Comparison of ENCODE assay signal across 28 cellular contexts in genomic region chr4:13496605-13497004, GRCh38. TPM values are rescaled to one million over a fixed set of nuclear protein-coding genes. Genes with fewer than 3 reads are reported as not detected.
"Had no signal": no experiment of that assay in that cellular context is flagged by ENCODE, and none has a peak within 500 bp of the region (broad histone marks: within the 10 kb centered on the region; RNA-seq: fewer than 3 reads in every experiment).

No MANE protein-coding gene starts in this region.

- H3K4me3 ChIP-seq: ascending aorta, body of pancreas, coronary artery, SK-N-MC had no signal

- H3K27ac ChIP-seq: ascending aorta, body of pancreas, coronary artery, SK-N-MC had no signal

- H3K9me3 ChIP-seq: ascending aorta, body of pancreas had no signal

- DNase-seq: activated CD4-positive, alpha-beta T cell treated with anti-CD3 and anti-CD28 coated beads for 48 hours; activated CD4-positive, alpha-beta T cell treated with anti-CD3 and anti-CD28 coated beads, Interleukin-2, amount 50 U/mL, for 4 hours; activated CD4-positive, CD25-positive, alpha-beta regulatory T cell treated with anti-CD3 and anti-CD28 coated beads, Interleukin-2, amount 50 U/mL, for 72 hours; activated CD8-positive, alpha-beta memory T cell treated with anti-CD3 and anti-CD28 coated beads, Interleukin-2, amount 10 ng/mL, durations not matched to agents 7 days and 5 days; activated effector memory CD4-positive, alpha-beta T cell treated with anti-CD3 and anti-CD28 coated beads, Interleukin-2, amount 50 U/mL, for 16 hours; activated naive CD4-positive, alpha-beta T cell treated with Interleukin-2 at 50 U/mL for 16 hours; activated naive CD8-positive, alpha-beta T cell treated with anti-CD3 and anti-CD28 coated beads, Interleukin-2, amount 50 U/mL, for 24 hours; activated T-cell treated with anti-CD3 and anti-CD28 coated beads, Interleukin-2, amount 50 U/mL, for 4 hours; amniotic stem cell; body of pancreas; central memory CD4-positive, alpha-beta T cell; NCI-H1105 treated with DMSO at 0.1 percent for 48 hours; NCI-H1436 treated with DMSO at 0.1 percent for 48 hours; NCI-H187; NCI-H2081; NCI-H2171 treated with DMSO at 0.1 percent for 48 hours; NCI-H226; NCI-H526; NCI-H82; RPMI8226; T-cell; T-helper 2 cell; T1000 had no signal

- H3K27me3 ChIP-seq: ascending aorta had no signal

- H3K36me3 ChIP-seq: ascending aorta had no signal

- H3K4me1 ChIP-seq: ascending aorta, body of pancreas had no signal

RNA-seq across cellular contexts. Expression of gene NKX3-2, which starts 47.7 kb away (rescaled TPM):
- total RNA-seq: activated CD8-positive, alpha-beta memory T cell treated with anti-CD3 and anti-CD28 coated beads, Interleukin-2, amount 10 ng/mL, durations not matched to agents 7 days and 5 days; activated naive CD4-positive, alpha-beta T cell treated with anti-CD3 and anti-CD28 coated beads, Interleukin-2, amount 50 U/mL, for 72 hours; activated T-cell treated with anti-CD3 and anti-CD28 coated beads, Interleukin-2, amount 50 U/mL, for 4 hours; ascending aorta; Right ventricle myocardium inferior; T-cell had no signal
